ENCODE assay signal across 8 cellular contexts in genomic region chr17:60599620-60600489, GRCh38. TPM values are rescaled to one million over a fixed set of nuclear protein-coding genes. Genes with fewer than 3 reads are reported as not detected.
DNase-seq lines count a peak whose midpoint lies in the region; ATAC-seq and TF ChIP-seq lines count a peak whose summit lies in the region.

Gene PPM1D (plus strand): TSS chr17:60600193. CDS start chr17:60600415, 222 bp downstream.

- peaks cover 48% of the 10 kb centered on the region for H3K79me2 ChIP-seq in DND-41 (ENCODE audit: insufficient read depth, low read length)

- H3K9me3 ChIP-seq in DND-41 (ENCODE audit: insufficient read depth, low read length, severe bottlenecking) (no peaks in the 10 kb centered on the region), KOPT-K1 (ENCODE audit: insufficient read depth, low read length, poor library complexity, severe bottlenecking) (no peaks in the 10 kb centered on the region), Peyer's patch (no peaks in the 10 kb centered on the region), muscle layer of colon (ENCODE audit: low read length) (no peaks in the 10 kb centered on the region)

- DNase-seq in DND-41 (peak; percentile 99), Peyer's patch (peak; percentile 99)
- peak; percentile 98 to 99 for DNase-seq in activated T-cell treated with anti-CD3 and anti-CD28 coated beads, Interleukin-2, amount 50 U/mL, for 48 hours
- DNase-seq in stimulated activated CD8-positive, alpha-beta memory T cell treated with anti-CD3 and anti-CD28 coated beads, Interleukin-7, amount 100 ng/mL, for 1 hour (ENCODE audit: low read depth in 2 of 2): peak; percentile 96

- peak; percentile 88 for ATAC-seq in DND-41 (ENCODE audit: insufficient read depth, low read depth)
- peak; percentile 85 for ATAC-seq in GM21825 (IDR thresholded peaks at IDR 0.05; ENCODE audit: unreplicated experiment)
- ATAC-seq in esophagus mucosa: peak; percentile 99

- TF ChIP-seq POLR2A in Peyer's patch (IDR thresholded peaks at IDR 0.05): peak; percentile 82 to 93

- H3K4me1 ChIP-seq in DND-41 (ENCODE audit: insufficient read depth, low read length): peaks cover 32% of the 10 kb centered on the region
- peaks cover 0 to 18% (median 4%) of the 10 kb centered on the region in 4 donors for H3K4me1 ChIP-seq in Peyer's patch
- peaks cover 15% of the 10 kb centered on the region for H3K4me1 ChIP-seq in muscle layer of colon (ENCODE audit: insufficient read depth, low read length)

- peak within 1 kb of the TSS; percentile 97 for H2AFZ ChIP-seq in DND-41 (ENCODE audit: low read depth, low read length)

- peak within 1 kb of the TSS; percentile 79 to 90 for H3K4me3 ChIP-seq in DND-41 (ENCODE audit: low read depth in 1 of 2, low read length in 2 of 2)
- H3K4me3 ChIP-seq in Peyer's patch: peak within 1 kb of the TSS; percentile 65 to 93 (median 88)
- peak within 1 kb of the TSS; percentile 85 to 92 for H3K4me3 ChIP-seq in muscle layer of colon (ENCODE audit: low read depth in 1 of 2, low read length in 2 of 2)

- peak within 1 kb of the TSS; percentile 90 for H3K9ac ChIP-seq in DND-41 (ENCODE audit: low read depth, low read length)
- H3K9ac ChIP-seq in muscle layer of colon (ENCODE audit: low read length): peak within 1 kb of the TSS; percentile 97

- H3K36me3 ChIP-seq in DND-41 (ENCODE audit: insufficient read depth, low read length): no peaks in the 10 kb centered on the region; the same call in 1 of the 2 replicates
- no peaks in the 10 kb centered on the region for H3K36me3 ChIP-seq in KOPT-K1 (ENCODE audit: insufficient read depth, low read length)
- no peaks in the 10 kb centered on the region for H3K36me3 ChIP-seq in Peyer's patch
- H3K36me3 ChIP-seq in muscle layer of colon (ENCODE audit: insufficient read depth, low read length): no peaks in the 10 kb centered on the region

- no peaks in the 10 kb centered on the region for H3K27me3 ChIP-seq in DND-41 (ENCODE audit: insufficient read depth, low read length, poor library complexity)
- H3K27me3 ChIP-seq in Peyer's patch: no peaks in the 10 kb centered on the region
- no peaks in the 10 kb centered on the region for H3K27me3 ChIP-seq in muscle layer of colon (ENCODE audit: control insufficient read depth in 1 of 2, insufficient read depth in 2 of 2, low read length in 2 of 2)

- TF ChIP-seq CTCF in DND-41 (IDR thresholded peaks at IDR 0.05; ENCODE audit: borderline replicate concordance, extremely low read depth, low read length, poor library complexity, severe bottlenecking) (peak; percentile 4), Peyer's patch (IDR thresholded peaks at IDR 0.05) (peak in 3 of 6 experiments; percentile 26 to 38 (median 37))

- H4K20me1 ChIP-seq in DND-41 (ENCODE audit: insufficient read depth, low read length): peaks cover 27% of the 10 kb centered on the region; the same call in 1 of the 2 replicates

- H3K4me2 ChIP-seq in DND-41 (ENCODE audit: insufficient read depth, low read length): peak within 1 kb of the TSS; percentile 71

- H3K27ac ChIP-seq in DND-41 (ENCODE audit: low read length) (peak within 1 kb of the TSS; percentile 99), KOPT-K1 (ENCODE audit: low read depth, low read length, poor library complexity, severe bottlenecking) (peak within 1 kb of the TSS; percentile 95), Peyer's patch (peak within 1 kb of the TSS; percentile 90 to 98 (median 96)), muscle layer of colon (ENCODE audit: low read depth, low read length) (peak within 1 kb of the TSS; percentile 100)

RNA-seq across cellular contexts. Expression of gene PPM1D, which starts in this region (rescaled TPM):
- total RNA-seq in Peyer's patch: 10 to 100 TPM; 12.9 to 17.4 (median 14.3) TPM
- 9.5 TPM for total RNA-seq in esophagus mucosa

Comparison
In these comparisons a context has a peak if more than half of its experiments do, and no peak if none do; other contexts are left out.
1. Peak in every context shown above with its lines: DNase-seq, ATAC-seq, H3K4me3 ChIP-seq and H3K27ac ChIP-seq.